Comparison of ENCODE assay signal across 33 cellular contexts in the genomic region with DNA sequence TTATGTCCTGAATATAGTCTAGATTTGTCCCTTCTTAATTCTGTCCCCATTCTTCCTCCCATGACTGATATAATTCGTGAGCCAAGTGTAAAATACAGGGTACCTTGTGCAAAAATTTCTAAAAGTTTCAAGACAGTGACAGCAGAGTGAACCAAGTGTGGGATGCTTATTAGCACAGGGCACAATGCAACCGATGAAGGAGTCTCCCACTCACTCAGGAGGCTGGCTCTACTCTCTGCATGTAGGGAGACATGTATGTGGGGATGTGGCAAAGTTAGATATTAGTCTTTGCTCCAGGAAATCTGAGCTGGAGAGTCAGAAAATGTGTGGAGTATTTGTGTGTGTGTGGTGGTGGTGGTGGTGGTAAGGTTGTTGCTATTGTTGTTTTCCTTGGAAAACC.
"Had no signal": no experiment of that assay in that cellular context is flagged by ENCODE, and none has a peak within 500 bp of the region (broad histone marks: within the 10 kb centered on the region; RNA-seq: fewer than 3 reads in every experiment).

No MANE protein-coding gene starts in this region.

- H3K4me2 ChIP-seq: KMS-11 had no signal

- H3K9ac ChIP-seq: KMS-11 had no signal

- H3K27me3 ChIP-seq: MG63 had no signal

- DNase-seq: Karpas-422, Kasumi-1, MG63, MM.1S, NCI-H1048, NCI-H1092, NCI-H1092 treated with DMSO at 0.1 percent for 48 hours, NCI-H1105, NCI-H1105 treated with DMSO at 0.1 percent for 48 hours, NCI-H1417, NCI-H1417 treated with DMSO at 0.1 percent for 48 hours, NCI-H1436, NCI-H1436 treated with DMSO at 0.1 percent for 48 hours, NCI-H146, NCI-H1694, NCI-H1694 treated with DMSO at 0.1 percent for 48 hours, NCI-H187, NCI-H187 treated with DMSO at 0.1 percent for 48 hours, NCI-H1930, NCI-H2029, NCI-H2029 treated with DMSO at 0.1 percent for 48 hours, NCI-H2081, NCI-H2081 treated with DMSO at 0.1 percent for 48 hours, NCI-H2107, NCI-H2171, NCI-H2171 treated with DMSO at 0.1 percent for 48 hours, NCI-H2227 treated with DMSO at 0.1 percent for 48 hours, NCI-H226, NCI-H345, NCI-H446, NCI-H446 treated with DMSO at 0.1 percent for 48 hours, NCI-H510A had no signal

- H3K36me3 ChIP-seq: MG63 had no signal

- H3K4me3 ChIP-seq: MG63 had no signal

- H3K27ac ChIP-seq: KMS-11 had no signal

- H3K9me3 ChIP-seq: MG63 had no signal
